ENCODE assay signal across 23 cellular contexts in the genomic region with DNA sequence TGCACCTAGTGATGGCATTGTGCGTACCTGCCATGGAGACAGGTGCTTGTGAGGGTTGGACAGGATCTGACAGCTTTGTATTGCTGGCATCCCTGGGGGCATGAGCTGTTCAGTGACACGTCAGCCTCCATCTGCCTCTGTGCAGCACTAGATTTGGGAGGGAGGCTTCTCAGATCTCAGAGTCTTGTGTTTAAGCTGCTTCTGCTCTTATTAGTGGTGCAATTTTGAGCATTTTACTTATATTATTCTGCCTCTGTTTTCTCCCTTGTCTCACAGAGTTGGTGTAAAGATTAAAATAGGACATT. TPM values are rescaled to one million over a fixed set of nuclear protein-coding genes. Genes with fewer than 3 reads are reported as not detected.
DNase-seq lines count a peak whose midpoint lies in the region; ATAC-seq and TF ChIP-seq lines count a peak whose summit lies in the region.
"Had no signal": no experiment of that assay in that cellular context is flagged by ENCODE, and none has a peak within 500 bp of the region (broad histone marks: within the 10 kb centered on the region; RNA-seq: fewer than 3 reads in every experiment).

No MANE protein-coding gene starts in this region.

- DNase-seq in COLO668 (lab: John Stamatoyannopoulos, UW; ENCODE audit: unreplicated experiment) (peak; percentile 50), HFFc6 (no peak), glutamatergic neuron (peak; percentile 60), WERI-Rb-1 (no peak)
- no peak for DNase-seq in activated naive CD4-positive, alpha-beta T cell treated with anti-CD3 and anti-CD28 coated beads for 36 hours
- DNase-seq: activated CD4-positive, alpha-beta T cell treated with anti-CD3 and anti-CD28 coated beads, Interleukin-2, amount 50 U/mL, for 4 hours; activated naive CD4-positive, alpha-beta T cell; activated T-cell treated with anti-CD3 and anti-CD28 coated beads, Interleukin-2, amount 50 U/mL, for 1 hour; anterior cingulate cortex; effector memory CD4-positive, alpha-beta T cell; HCEC 1CT; heart left ventricle; Kasumi-1; NCI-H1092 treated with DMSO at 0.1 percent for 48 hours; NCI-H82; spleen; stimulated activated CD4-positive, alpha-beta T cell treated with anti-CD3 and anti-CD28 coated beads, Interleukin-4, amount 100 ng/mL, for 4 hours had no signal

- H3K36me3 ChIP-seq in WERI-Rb-1 = no peaks in the 10 kb centered on the region
- H3K36me3 ChIP-seq: heart left ventricle, neural progenitor cell, spleen had no signal

- H3K4me1 Mint-ChIP-seq in HFFc6 (ENCODE audit: low read depth) = peaks cover 89% of the 10 kb centered on the region
- H3K4me1 Mint-ChIP-seq in glutamatergic neuron (ENCODE audit: low read depth, unreplicated experiment) = peaks cover 44% of the 10 kb centered on the region
- H3K4me1 Mint-ChIP-seq in activated naive CD4-positive, alpha-beta T cell treated with anti-CD3 and anti-CD28 coated beads for 36 hours (ENCODE audit: low read depth) = no peaks in the 10 kb centered on the region
- H3K4me1 Mint-ChIP-seq: central memory CD8-positive, alpha-beta T cell had no signal

- H3K36me3 Mint-ChIP-seq in HFFc6 (ENCODE audit: low read depth) (peaks cover 44% of the 10 kb centered on the region), glutamatergic neuron (ENCODE audit: unreplicated experiment) (no peaks in the 10 kb centered on the region)
- no peaks in the 10 kb centered on the region for H3K36me3 Mint-ChIP-seq in activated naive CD4-positive, alpha-beta T cell treated with anti-CD3 and anti-CD28 coated beads for 36 hours (ENCODE audit: low read depth)
- H3K36me3 Mint-ChIP-seq: neural progenitor cell had no signal

- CTCF ChIA-PET in activated naive CD4-positive, alpha-beta T cell treated with anti-CD3 and anti-CD28 coated beads for 36 hours (lab: Charles Lee) = interaction anchor here (1.5 kb wide), 1 partner anchor 56 kb away, joined by 7 read pairs; no protein-coding TSS in a partner anchor

- H3K9me3 Mint-ChIP-seq in HFFc6 = no peaks in the 10 kb centered on the region
- peaks cover 6% of the 10 kb centered on the region for H3K9me3 Mint-ChIP-seq in glutamatergic neuron (ENCODE audit: unreplicated experiment)
- no peaks in the 10 kb centered on the region for H3K9me3 Mint-ChIP-seq in activated naive CD4-positive, alpha-beta T cell treated with anti-CD3 and anti-CD28 coated beads for 36 hours
- H3K9me3 Mint-ChIP-seq: central memory CD8-positive, alpha-beta T cell; neural progenitor cell; T-helper 1 cell treated with Interleukin-12 subunit alpha and Interleukin-12 subunit beta and Interleukin-4 antibody, amounts not matched to agents 30 μg/mL and 1 μg/mL, for 36 hours had no signal

- H3K27ac ChIP-seq in angular gyrus (ENCODE audit: low read depth, low read length) = peak overlapping the region; percentile 89
- H3K27ac ChIP-seq in WERI-Rb-1 = no peak overlapping the region
- H3K27ac ChIP-seq: heart left ventricle, neural progenitor cell, spleen had no signal

- TF ChIP-seq CTCF in HFFc6 (IDR thresholded peaks at IDR 0.05) (no peak), glutamatergic neuron (IDR thresholded peaks at IDR 0.05; ENCODE audit: partially characterized antibody, unreplicated experiment) (no peak), WERI-Rb-1 (IDR thresholded peaks at IDR 0.05; ENCODE audit: low read depth, low read length) (no peak)

- intact Hi-C loops in activated naive CD4-positive, alpha-beta T cell treated with anti-CD3 and anti-CD28 coated beads for 36 hours (cut with micrococcal nuclease) = no loop called here

- H3K4me3 Mint-ChIP-seq in HFFc6 (peak overlapping the region; percentile 87), glutamatergic neuron (ENCODE audit: unreplicated experiment) (peak overlapping the region; percentile 7)
- H3K4me3 Mint-ChIP-seq in activated naive CD4-positive, alpha-beta T cell treated with anti-CD3 and anti-CD28 coated beads for 36 hours = no peak overlapping the region
- H3K4me3 Mint-ChIP-seq: central memory CD8-positive, alpha-beta T cell; neural progenitor cell; T-helper 1 cell treated with Interleukin-12 subunit alpha and Interleukin-12 subunit beta and Interleukin-4 antibody, amounts not matched to agents 30 μg/mL and 1 μg/mL, for 36 hours had no signal

- ATAC-seq in HG03457 (IDR thresholded peaks at IDR 0.05; ENCODE audit: unreplicated experiment) = no peak
- ATAC-seq in HG03196 (IDR thresholded peaks at IDR 0.05; ENCODE audit: unreplicated experiment) = no peak

- H3K27me3 Mint-ChIP-seq in HFFc6 (ENCODE audit: insufficient read depth) = peaks cover 2% of the 10 kb centered on the region; the same call in 1 of the 2 replicates
- peaks cover 3% of the 10 kb centered on the region for H3K27me3 Mint-ChIP-seq in glutamatergic neuron (ENCODE audit: unreplicated experiment)
- peaks cover 13% of the 10 kb centered on the region for H3K27me3 Mint-ChIP-seq in activated naive CD4-positive, alpha-beta T cell treated with anti-CD3 and anti-CD28 coated beads for 36 hours (ENCODE audit: low read depth)

- H3K9me3 ChIP-seq in WERI-Rb-1 (ENCODE audit: severe bottlenecking) = no peaks in the 10 kb centered on the region
- H3K9me3 ChIP-seq: heart left ventricle, spleen had no signal

- H3K4me3 ChIP-seq in WERI-Rb-1 (ENCODE audit: low read depth, low read length) = no peak overlapping the region
- H3K4me3 ChIP-seq: heart left ventricle, neural progenitor cell, spleen had no signal

- H3K27me3 ChIP-seq in WERI-Rb-1 (ENCODE audit: insufficient read depth, low read depth, severe bottlenecking) = no peaks in the 10 kb centered on the region

- H3K27ac Mint-ChIP-seq in HFFc6 (peak overlapping the region; percentile 62), glutamatergic neuron (ENCODE audit: unreplicated experiment) (peak overlapping the region; percentile 81)
- no peak overlapping the region for H3K27ac Mint-ChIP-seq in activated naive CD4-positive, alpha-beta T cell treated with anti-CD3 and anti-CD28 coated beads for 36 hours
- H3K27ac Mint-ChIP-seq: neural progenitor cell; T-helper 1 cell treated with Interleukin-12 subunit alpha and Interleukin-12 subunit beta and Interleukin-4 antibody, amounts not matched to agents 30 μg/mL and 1 μg/mL, for 36 hours had no signal

RNA-seq across cellular contexts. Expression of gene ARHGAP22, which starts 5.1 kb away (rescaled TPM):
- total RNA-seq in HFFc6 (2021; fragmentation: NEBNext Ultra II Directional; extraction: Animal tissue kit (Norgen Biotek cat#: 25700)) = 100 to 1,000 TPM in 1 of 6 experiments, 10 to 100 TPM in 5; 74.3 to 117 (median 95.7) TPM
- total RNA-seq in glutamatergic neuron (ENCODE audit: unreplicated experiment) = 10.0 TPM
- total RNA-seq in activated naive CD4-positive, alpha-beta T cell treated with anti-CD3 and anti-CD28 coated beads for 36 hours = not detected

Comparison
In these comparisons a context has a peak if more than half of its experiments do, and no peak if none do; other contexts are left out.
1. DNase-seq: peak in COLO668 (single experiment) and glutamatergic neuron (single experiment); none in HFFc6 (single experiment), WERI-Rb-1 (single experiment) and activated naive CD4-positive, alpha-beta T cell treated with anti-CD3 and anti-CD28 coated beads for 36 hours (single experiment).
2. RNA of gene ARHGAP22, which starts 5.1 kb away (total RNA-seq): 74.3 to 117 TPM in HFFc6 and 10.0 TPM in glutamatergic neuron (single experiment); not detected in activated naive CD4-positive, alpha-beta T cell treated with anti-CD3 and anti-CD28 coated beads for 36 hours; every median in the first group is over 10 times any median in the second.